Comparison of ENCODE assay signal across 23 cellular contexts in genomic region chr7:105457619-105458018, GRCh38.
"Had no signal": no experiment of that assay in that cellular context is flagged by ENCODE, and none has a peak within 500 bp of the region (broad histone marks: within the 10 kb centered on the region; RNA-seq: fewer than 3 reads in every experiment).

No MANE protein-coding gene starts in this region.

- H3K9me3 Mint-ChIP-seq: activated CD4-positive, alpha-beta memory T cell treated with anti-CD3 and anti-CD28 coated beads for 36 hours; activated CD4-positive, alpha-beta T cell treated with anti-CD3 and anti-CD28 coated beads, Interleukin-2, amount 10 ng/mL, durations not matched to agents 24 days and 14 days; activated T-cell treated with anti-CD3 and anti-CD28 coated beads, Interleukin-2, amount 50 U/mL, for 4 hours; activated T-helper 17 cell treated with anti-CD3 and anti-CD28 coated beads, Interleukin-2, amount 50 U/mL, for 72 hours had no signal

- DNase-seq: activated CD4-positive, alpha-beta memory T cell treated with anti-CD3 and anti-CD28 coated beads for 36 hours; activated CD4-positive, alpha-beta T cell treated with anti-CD3 and anti-CD28 coated beads for 36 hours; activated CD4-positive, alpha-beta T cell treated with anti-CD3 and anti-CD28 coated beads, Interleukin-2, amount 10 ng/mL, durations not matched to agents 24 days and 14 days; activated CD4-positive, CD25-positive, alpha-beta regulatory T cell; activated CD4-positive, CD25-positive, alpha-beta regulatory T cell treated with anti-CD3 and anti-CD28 coated beads, Interleukin-2, amount 50 U/mL, for 72 hours; activated CD8-positive, alpha-beta T cell treated with anti-CD3 and anti-CD28 coated beads, Interleukin-2, amount 10 ng/mL, durations not matched to agents 7 days and 5 days; activated effector memory CD4-positive, alpha-beta T cell treated with Interleukin-2 at 50 U/mL for 16 hours; activated gamma-delta T cell treated with Interleukin-2 at 50 U/mL for 16 hours; activated naive CD4-positive, alpha-beta T cell treated with anti-CD3 and anti-CD28 coated beads, Interleukin-2, amount 50 U/mL, for 16 hours; activated naive CD4-positive, alpha-beta T cell treated with Interleukin-2 at 50 U/mL for 16 hours; activated T-cell treated with anti-CD3 and anti-CD28 coated beads, Interleukin-2, amount 50 U/mL, for 4 hours; amniotic stem cell; anterior cingulate cortex; caudate nucleus; cortex of kidney; dermis blood vessel endothelial cell; effector CD4-positive, alpha-beta T cell; foreskin fibroblast; head of caudate nucleus; T-helper 2 cell had no signal

- H3K9me3 ChIP-seq: breast epithelium had no signal

- H3K4me3 Mint-ChIP-seq: activated CD4-positive, alpha-beta memory T cell treated with anti-CD3 and anti-CD28 coated beads for 36 hours; activated CD4-positive, alpha-beta T cell treated with anti-CD3 and anti-CD28 coated beads for 36 hours; activated CD4-positive, alpha-beta T cell treated with anti-CD3 and anti-CD28 coated beads, Interleukin-2, amount 10 ng/mL, durations not matched to agents 24 days and 14 days; activated CD8-positive, alpha-beta T cell treated with anti-CD3 and anti-CD28 coated beads, Interleukin-2, amount 10 ng/mL, durations not matched to agents 7 days and 5 days; activated naive CD8-positive, alpha-beta T cell; activated T-cell treated with anti-CD3 and anti-CD28 coated beads, Interleukin-2, amount 50 U/mL, for 4 hours; activated T-helper 17 cell treated with anti-CD3 and anti-CD28 coated beads, Interleukin-2, amount 50 U/mL, for 72 hours had no signal

- H3K4me1 ChIP-seq: breast epithelium had no signal

- H3K36me3 ChIP-seq: breast epithelium had no signal

- H3K4me3 ChIP-seq: breast epithelium had no signal

- H3K27me3 ChIP-seq: breast epithelium had no signal

- H3K4me1 Mint-ChIP-seq: activated CD4-positive, alpha-beta T cell treated with anti-CD3 and anti-CD28 coated beads for 36 hours; activated CD4-positive, alpha-beta T cell treated with anti-CD3 and anti-CD28 coated beads, Interleukin-2, amount 10 ng/mL, durations not matched to agents 24 days and 14 days; activated T-helper 17 cell treated with anti-CD3 and anti-CD28 coated beads, Interleukin-2, amount 50 U/mL, for 72 hours had no signal

- H3K27ac ChIP-seq: breast epithelium had no signal

- H3K27ac Mint-ChIP-seq: activated CD4-positive, alpha-beta memory T cell treated with anti-CD3 and anti-CD28 coated beads for 36 hours; activated CD4-positive, alpha-beta T cell treated with anti-CD3 and anti-CD28 coated beads for 36 hours; activated CD4-positive, alpha-beta T cell treated with anti-CD3 and anti-CD28 coated beads, Interleukin-2, amount 10 ng/mL, durations not matched to agents 24 days and 14 days; activated CD8-positive, alpha-beta T cell treated with anti-CD3 and anti-CD28 coated beads, Interleukin-2, amount 10 ng/mL, durations not matched to agents 7 days and 5 days; activated naive CD8-positive, alpha-beta T cell; activated T-helper 17 cell treated with anti-CD3 and anti-CD28 coated beads, Interleukin-2, amount 50 U/mL, for 72 hours had no signal

- H3K27me3 Mint-ChIP-seq: activated CD4-positive, alpha-beta memory T cell treated with anti-CD3 and anti-CD28 coated beads for 36 hours; activated CD4-positive, alpha-beta T cell treated with anti-CD3 and anti-CD28 coated beads for 36 hours; activated CD4-positive, alpha-beta T cell treated with anti-CD3 and anti-CD28 coated beads, Interleukin-2, amount 10 ng/mL, durations not matched to agents 24 days and 14 days; activated naive CD8-positive, alpha-beta T cell; activated T-helper 17 cell treated with anti-CD3 and anti-CD28 coated beads, Interleukin-2, amount 50 U/mL, for 72 hours had no signal
